Comparison of ENCODE assay signal across 8 cellular contexts in the genomic region with DNA sequence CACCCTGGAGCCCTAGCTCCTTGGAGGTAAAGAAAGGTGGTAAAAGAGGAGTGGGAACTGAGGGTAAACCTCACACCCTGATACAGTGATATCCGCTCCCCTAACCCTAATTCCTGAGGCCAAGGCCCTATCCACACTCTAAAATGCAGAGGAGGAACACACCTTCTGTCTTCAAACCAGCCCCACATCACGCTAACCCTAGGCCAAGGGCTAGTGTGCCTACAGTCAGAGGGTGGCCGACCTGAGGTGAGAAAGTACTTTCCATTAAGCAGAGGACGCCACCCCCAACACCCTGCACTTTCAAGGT. TPM values are rescaled to one million over a fixed set of nuclear protein-coding genes. Genes with fewer than 3 reads are reported as not detected.
DNase-seq lines count a peak whose midpoint lies in the region; ATAC-seq, FAIRE-seq and TF ChIP-seq lines count a peak whose summit lies in the region.

No MANE protein-coding gene starts in this region.

- dilution Hi-C loops in keratinocyte (cut with MboI; ENCODE audit: extremely low pct_ligation_motif_present, low sequenced_read_pairs) = no loop called here

- no peaks in the 10 kb centered on the region for H3K9me2 ChIP-seq in SK-N-SH

- no peaks in the 10 kb centered on the region for H3K27me3 Mint-ChIP-seq in activated T-helper 2 cell treated with anti-CD3 and anti-CD28 coated beads, Interferon-gamma antibody, Interleukin-2, Interleukin-4, amounts not matched to agents 10 μg/mL and 5 μg/mL and 100 μg/mL, durations not matched to agents 14 hours and 24 hours and 36 hours (ENCODE audit: low read depth)
- no peaks in the 10 kb centered on the region for H3K27me3 Mint-ChIP-seq in stimulated activated naive CD8-positive, alpha-beta T cell treated with anti-CD3 and anti-CD28 coated beads, Interleukin-15, amount 100 ng/mL, for 72 hours

- peaks cover 37% of the 10 kb centered on the region for H3K36me3 Mint-ChIP-seq in activated T-helper 2 cell treated with anti-CD3 and anti-CD28 coated beads, Interferon-gamma antibody, Interleukin-2, Interleukin-4, amounts not matched to agents 10 μg/mL and 5 μg/mL and 100 μg/mL, durations not matched to agents 14 hours and 24 hours and 36 hours (ENCODE audit: low read depth)

- H3K27me3 ChIP-seq in SK-N-SH (ENCODE audit: insufficient read depth) (no peaks in the 10 kb centered on the region), keratinocyte (ENCODE audit: control insufficient read depth, extremely low read depth, insufficient read depth, low read length) (no peaks in the 10 kb centered on the region)

- no peak for ATAC-seq in SK-N-SH treated with all-trans-retinoic acid at 6 μM for 48 hours
- no peak for ATAC-seq in stimulated activated naive CD8-positive, alpha-beta T cell treated with anti-CD3 and anti-CD28 coated beads, Interleukin-15, amount 100 ng/mL, for 72 hours
- no peak for ATAC-seq in GM19397 (IDR thresholded peaks at IDR 0.05; ENCODE audit: unreplicated experiment)

- H3K4me1 Mint-ChIP-seq in activated T-helper 2 cell treated with anti-CD3 and anti-CD28 coated beads, Interferon-gamma antibody, Interleukin-2, Interleukin-4, amounts not matched to agents 10 μg/mL and 5 μg/mL and 100 μg/mL, durations not matched to agents 14 hours and 24 hours and 36 hours (ENCODE audit: low read depth) = peaks cover 33% of the 10 kb centered on the region
- peaks cover 46% of the 10 kb centered on the region for H3K4me1 Mint-ChIP-seq in stimulated activated naive CD8-positive, alpha-beta T cell treated with anti-CD3 and anti-CD28 coated beads, Interleukin-15, amount 100 ng/mL, for 72 hours

- TF ChIP-seq RAD21 in SK-N-SH (IDR thresholded peaks at IDR 0.05; ENCODE audit: low read length) = no peak

- TF ChIP-seq CTCF in SK-N-SH (IDR thresholded peaks at IDR 0.05) (no peak), keratinocyte (optimal IDR thresholded peaks at IDR 0.05 in 1 of 3, IDR thresholded peaks at IDR 0.05 in 1 of 3, conservative IDR thresholded peaks at IDR 0.05 in 1 of 3; ENCODE audit: extremely low read depth in 1 of 3, insufficient read depth in 2 of 3, low read length in 3 of 3) (no peak)

- DNase-seq in SK-N-SH (no peak), keratinocyte (ENCODE audit: low read depth, low spot score) (no peak), NCI-H1930 (lab: John Stamatoyannopoulos, UW) (no peak), cortex of kidney (lab: John Stamatoyannopoulos, UW) (no peak)
- DNase-seq in activated T-helper 2 cell treated with anti-CD3 and anti-CD28 coated beads, Interferon-gamma antibody, Interleukin-2, Interleukin-4, amounts not matched to agents 10 μg/mL and 5 μg/mL and 100 μg/mL, durations not matched to agents 14 hours and 24 hours and 36 hours (ENCODE audit: low spot score) = no peak
- no peak for DNase-seq in stimulated activated naive CD8-positive, alpha-beta T cell treated with anti-CD3 and anti-CD28 coated beads, Interleukin-15, amount 100 ng/mL, for 72 hours

- POLR2A ChIA-PET in SK-N-SH (lab: Yijun Ruan, JAX) = interaction anchor here (1.6 to 2.9 kb wide), 5 partner anchors 12 to 242 kb away, joined by 5 to 18 read pairs (median 10); a partner anchor contains a TSS

- H3K4me2 ChIP-seq in SK-N-SH (peak overlapping the region; percentile 99), keratinocyte (ENCODE audit: control insufficient read depth, extremely low read depth, insufficient read depth, low read depth, low read length) (peak overlapping the region; percentile 100)

- no peaks in the 10 kb centered on the region for H3K9me3 ChIP-seq in SK-N-SH
- H3K9me3 ChIP-seq in keratinocyte (ENCODE audit: control insufficient read depth, low read depth, low read length) = no peaks in the 10 kb centered on the region

- CTCF ChIA-PET in SK-N-SH (lab: Yijun Ruan, JAX) = interaction anchor here (1.0 to 19.7 kb wide), 9 partner anchors 11 to 325 kb away, joined by 3 to 207 read pairs (median 5); a partner anchor contains a TSS

- no peaks in the 10 kb centered on the region for H3F3A ChIP-seq in SK-N-SH (replicated peaks; ENCODE audit: insufficient read depth)

- TF ChIP-seq EP300 in SK-N-SH (IDR thresholded peaks at IDR 0.05; ENCODE audit: borderline replicate concordance in 1 of 2, low read depth in 1 of 2, low read length in 1 of 2) = no peak

- H3K27ac ChIP-seq in SK-N-SH (ENCODE audit: low read depth in 2 of 2, low read length in 1 of 2) = peak overlapping the region in 1 of 2 experiments; percentile 66; a peak in 2 of 4 replicates
- peak overlapping the region; percentile 87 for H3K27ac ChIP-seq in keratinocyte (ENCODE audit: control insufficient read depth, insufficient read depth, low read length)

- WGBS in SK-N-SH (ENCODE audit: low lambda C conversion rate) = 8% methylated on average over 2 of the region's 4 CpGs

- H3K4me1 ChIP-seq in SK-N-SH (ENCODE audit: control insufficient read depth in 1 of 2, insufficient read depth in 2 of 2, low read depth in 1 of 2, low read length in 1 of 2) = peaks cover 5 to 28% of the 10 kb centered on the region in 2 experiments; a peak in 3 of 4 replicates
- H3K4me1 ChIP-seq in keratinocyte (ENCODE audit: control insufficient read depth, extremely low read depth, insufficient read depth, low read length) = peaks cover 14% of the 10 kb centered on the region

- peaks cover 56% of the 10 kb centered on the region for H3K79me2 ChIP-seq in SK-N-SH (ENCODE audit: insufficient read depth)
- peaks cover 45% of the 10 kb centered on the region for H3K79me2 ChIP-seq in keratinocyte (ENCODE audit: control insufficient read depth, insufficient read depth, low read length)

- H3K9ac ChIP-seq in SK-N-SH (peak overlapping the region; percentile 83), keratinocyte (ENCODE audit: control insufficient read depth, extremely low read depth, insufficient read depth, low read length) (peak overlapping the region; percentile 93)

- peak overlapping the region; percentile 93 to 99 for H3K4me3 ChIP-seq in SK-N-SH (ENCODE audit: low read depth in 2 of 2, low read length in 1 of 2)
- peak overlapping the region; percentile 84 to 97 (median 87) for H3K4me3 ChIP-seq in keratinocyte (ENCODE audit: control insufficient read depth in 2 of 3, extremely low read depth in 1 of 3, insufficient read depth in 2 of 3, low read depth in 1 of 3, low read length in 3 of 3)

- peak overlapping the region; percentile 91 for H2AFZ ChIP-seq in SK-N-SH (ENCODE audit: low read depth)
- peak overlapping the region; percentile 98 for H2AFZ ChIP-seq in keratinocyte (ENCODE audit: control insufficient read depth, low read length)

- no peaks in the 10 kb centered on the region for H3K9me3 Mint-ChIP-seq in activated T-helper 2 cell treated with anti-CD3 and anti-CD28 coated beads, Interferon-gamma antibody, Interleukin-2, Interleukin-4, amounts not matched to agents 10 μg/mL and 5 μg/mL and 100 μg/mL, durations not matched to agents 14 hours and 24 hours and 36 hours
- no peaks in the 10 kb centered on the region for H3K9me3 Mint-ChIP-seq in stimulated activated naive CD8-positive, alpha-beta T cell treated with anti-CD3 and anti-CD28 coated beads, Interleukin-15, amount 100 ng/mL, for 72 hours

- H4K20me1 ChIP-seq in SK-N-SH (ENCODE audit: insufficient read depth) = peaks cover 13% of the 10 kb centered on the region
- peaks cover 4% of the 10 kb centered on the region for H4K20me1 ChIP-seq in keratinocyte (ENCODE audit: control insufficient read depth, extremely low read depth, insufficient read depth, low read length)

- H3K9me1 ChIP-seq in keratinocyte (ENCODE audit: control insufficient read depth, extremely low read depth, insufficient read depth, low read length) = no peaks in the 10 kb centered on the region

- H3K36me3 ChIP-seq in SK-N-SH (replicated peaks in 1 of 2; ENCODE audit: control insufficient read depth in 1 of 2, insufficient read depth in 2 of 2, low read length in 1 of 2) = peaks cover 19 to 31% of the 10 kb centered on the region in 2 experiments
- H3K36me3 ChIP-seq in keratinocyte (ENCODE audit: control insufficient read depth in 2 of 2, extremely low read depth in 1 of 2, insufficient read depth in 2 of 2, low read length in 2 of 2) = peaks cover 4 to 9% of the 10 kb centered on the region in 2 experiments

- no peak for FAIRE-seq in keratinocyte (lab: Jason Lieb, UNC)

- intact Hi-C loops in activated T-helper 2 cell treated with anti-CD3 and anti-CD28 coated beads, Interferon-gamma antibody, Interleukin-2, Interleukin-4, amounts not matched to agents 10 μg/mL and 5 μg/mL and 100 μg/mL, durations not matched to agents 14 hours and 24 hours and 36 hours (cut with micrococcal nuclease) = loop anchor here (1.0 kb wide), 3 partner anchors 15 to 44 kb away; a partner anchor contains a TSS

- peak overlapping the region; percentile 67 for H3K27ac Mint-ChIP-seq in activated T-helper 2 cell treated with anti-CD3 and anti-CD28 coated beads, Interferon-gamma antibody, Interleukin-2, Interleukin-4, amounts not matched to agents 10 μg/mL and 5 μg/mL and 100 μg/mL, durations not matched to agents 14 hours and 24 hours and 36 hours
- peak overlapping the region; percentile 78 to 92 for H3K27ac Mint-ChIP-seq in stimulated activated naive CD8-positive, alpha-beta T cell treated with anti-CD3 and anti-CD28 coated beads, Interleukin-15, amount 100 ng/mL, for 72 hours

- H3K4me3 Mint-ChIP-seq in activated T-helper 2 cell treated with anti-CD3 and anti-CD28 coated beads, Interferon-gamma antibody, Interleukin-2, Interleukin-4, amounts not matched to agents 10 μg/mL and 5 μg/mL and 100 μg/mL, durations not matched to agents 14 hours and 24 hours and 36 hours (ENCODE audit: low read depth) = peak overlapping the region; percentile 88
- peak overlapping the region; percentile 97 to 100 for H3K4me3 Mint-ChIP-seq in stimulated activated naive CD8-positive, alpha-beta T cell treated with anti-CD3 and anti-CD28 coated beads, Interleukin-15, amount 100 ng/mL, for 72 hours

RNA-seq across cellular contexts. Expression of a gene that starts 0.6 kb away (rescaled TPM):
- polyA plus RNA-seq in SK-N-SH (2012; rRNA removed) = 104 and 115 TPM in 2 replicates
- 74.7 and 86.2 TPM in 2 replicates for polyA plus RNA-seq in SK-N-SH (2012; cell fraction: cytosol; rRNA removed)
- 171 and 231 TPM in 2 replicates for polyA plus RNA-seq in SK-N-SH (2012; cell fraction: nucleus; rRNA removed)
- total RNA-seq in activated T-helper 2 cell treated with anti-CD3 and anti-CD28 coated beads, Interferon-gamma antibody, Interleukin-2, Interleukin-4, amounts not matched to agents 10 μg/mL and 5 μg/mL and 100 μg/mL, durations not matched to agents 14 hours and 24 hours and 36 hours = 92.4 and 95.2 TPM in 2 replicates
- 93.6 to 97.4 TPM (median 96.0 TPM) in 3 replicates for polyA plus RNA-seq in keratinocyte
- polyA plus RNA-seq in keratinocyte (2011; ENCODE audit: low read depth) = 55.2 TPM
- polyA plus RNA-seq in keratinocyte (2011; cell fraction: cytosol; rRNA removed) = 86.5 and 89.9 TPM in 2 replicates
- polyA plus RNA-seq in keratinocyte (2011; cell fraction: nucleus; rRNA removed) = 136 and 143 TPM in 2 replicates
- 54.2 and 57.6 TPM in 2 replicates for polyA plus RNA-seq in keratinocyte (2012; ENCODE audit: low replicate concordance)
- polyA minus RNA-seq in keratinocyte = 86.2 to 94.1 TPM (median 89.9 TPM) in 3 replicates
- polyA minus RNA-seq in keratinocyte (2011; cell fraction: cytosol; rRNA and poly(A)+ RNA removed) = 50.8 TPM
- 24.4 and 41.6 TPM in 2 replicates for polyA minus RNA-seq in keratinocyte (2011; cell fraction: nucleus; rRNA and poly(A)+ RNA removed)

RNA-seq across cellular contexts. Expression of a gene that starts 0.7 kb away (rescaled TPM):
- polyA plus RNA-seq in SK-N-SH (2012; rRNA removed) = 15.6 and 16.1 TPM in 2 replicates
- polyA plus RNA-seq in SK-N-SH (2012; cell fraction: cytosol; rRNA removed) = 8.0 and 12.2 TPM in 2 replicates
- 46.7 and 59.2 TPM in 2 replicates for polyA plus RNA-seq in SK-N-SH (2012; cell fraction: nucleus; rRNA removed)
- 15.9 and 16.1 TPM in 2 replicates for total RNA-seq in activated T-helper 2 cell treated with anti-CD3 and anti-CD28 coated beads, Interferon-gamma antibody, Interleukin-2, Interleukin-4, amounts not matched to agents 10 μg/mL and 5 μg/mL and 100 μg/mL, durations not matched to agents 14 hours and 24 hours and 36 hours
- polyA plus RNA-seq in keratinocyte = 8.9 to 11.1 TPM (median 10.2 TPM) in 3 replicates
- 3.4 TPM for polyA plus RNA-seq in keratinocyte (2011; ENCODE audit: low read depth)
- 5.1 and 8.9 TPM in 2 replicates for polyA plus RNA-seq in keratinocyte (2011; cell fraction: cytosol; rRNA removed)
- 19.4 and 22.7 TPM in 2 replicates for polyA plus RNA-seq in keratinocyte (2011; cell fraction: nucleus; rRNA removed)
- 4.5 and 8.1 TPM in 2 replicates for polyA plus RNA-seq in keratinocyte (2012; ENCODE audit: low replicate concordance)
- 4.7 to 16.0 TPM (median 5.3 TPM) in 3 replicates for polyA minus RNA-seq in keratinocyte
- polyA minus RNA-seq in keratinocyte (2011; cell fraction: cytosol; rRNA and poly(A)+ RNA removed) = 9.2 TPM
- 7.0 and 7.4 TPM in 2 replicates for polyA minus RNA-seq in keratinocyte (2011; cell fraction: nucleus; rRNA and poly(A)+ RNA removed)

RNA-seq across cellular contexts. Expression of a gene that starts 15.2 kb away (rescaled TPM):
- polyA plus RNA-seq in SK-N-SH (2012; rRNA removed) (49.2 and 58.3 TPM in 2 replicates), keratinocyte (9.7 to 17.1 TPM (median 13.5 TPM) in 3 replicates)
- 8.9 and 12.7 TPM in 2 replicates for polyA plus RNA-seq in SK-N-SH (2012; cell fraction: cytosol; rRNA removed)
- 382 and 466 TPM in 2 replicates for polyA plus RNA-seq in SK-N-SH (2012; cell fraction: nucleus; rRNA removed)
- total RNA-seq in activated T-helper 2 cell treated with anti-CD3 and anti-CD28 coated beads, Interferon-gamma antibody, Interleukin-2, Interleukin-4, amounts not matched to agents 10 μg/mL and 5 μg/mL and 100 μg/mL, durations not matched to agents 14 hours and 24 hours and 36 hours = 37.4 and 42.8 TPM in 2 replicates
- 44.0 TPM for polyA plus RNA-seq in keratinocyte (2011; ENCODE audit: low read depth)
- 3.7 and 6.5 TPM in 2 replicates for polyA plus RNA-seq in keratinocyte (2011; cell fraction: cytosol; rRNA removed)
- 66.6 and 68.3 TPM in 2 replicates for polyA plus RNA-seq in keratinocyte (2011; cell fraction: nucleus; rRNA removed)
- polyA plus RNA-seq in keratinocyte (2012; ENCODE audit: low replicate concordance) = 8.1 and 44.0 TPM in 2 replicates
- 8.9 to 10.0 TPM (median 9.6 TPM) in 3 replicates for polyA minus RNA-seq in keratinocyte
- 8.6 TPM for polyA minus RNA-seq in keratinocyte (2011; cell fraction: cytosol; rRNA and poly(A)+ RNA removed)
- 14.1 and 23.7 TPM in 2 replicates for polyA minus RNA-seq in keratinocyte (2011; cell fraction: nucleus; rRNA and poly(A)+ RNA removed)

RNA-seq across cellular contexts. Expression of a gene that starts 17.3 kb away (rescaled TPM):
- 28.2 and 30.4 TPM in 2 replicates for polyA plus RNA-seq in SK-N-SH (2012; rRNA removed)
- polyA plus RNA-seq in SK-N-SH (2012; cell fraction: cytosol; rRNA removed) = 20.6 and 29.6 TPM in 2 replicates
- 75.5 and 79.2 TPM in 2 replicates for polyA plus RNA-seq in SK-N-SH (2012; cell fraction: nucleus; rRNA removed)
- total RNA-seq in activated T-helper 2 cell treated with anti-CD3 and anti-CD28 coated beads, Interferon-gamma antibody, Interleukin-2, Interleukin-4, amounts not matched to agents 10 μg/mL and 5 μg/mL and 100 μg/mL, durations not matched to agents 14 hours and 24 hours and 36 hours = 228 and 234 TPM in 2 replicates
- polyA plus RNA-seq in keratinocyte = 64.7 to 130 TPM (median 72.0 TPM) in 3 replicates
- 91.7 TPM for polyA plus RNA-seq in keratinocyte (2011; ENCODE audit: low read depth)
- polyA plus RNA-seq in keratinocyte (2011; cell fraction: cytosol; rRNA removed) = 67.7 and 75.4 TPM in 2 replicates
- polyA plus RNA-seq in keratinocyte (2011; cell fraction: nucleus; rRNA removed) = 293 and 301 TPM in 2 replicates
- 95.0 and 130 TPM in 2 replicates for polyA plus RNA-seq in keratinocyte (2012; ENCODE audit: low replicate concordance)
- polyA minus RNA-seq in keratinocyte = 205 to 374 TPM (median 259 TPM) in 3 replicates
- 93.6 TPM for polyA minus RNA-seq in keratinocyte (2011; cell fraction: cytosol; rRNA and poly(A)+ RNA removed)
- polyA minus RNA-seq in keratinocyte (2011; cell fraction: nucleus; rRNA and poly(A)+ RNA removed) = 223 and 351 TPM in 2 replicates

RNA-seq across cellular contexts. Expression of a gene that starts 46.0 kb away (rescaled TPM):
- polyA plus RNA-seq in SK-N-SH (2012; rRNA removed) (5.5 and 6.5 TPM in 2 replicates), keratinocyte (1.3 to 2.4 TPM (median 1.3 TPM) in 3 replicates)
- polyA plus RNA-seq in SK-N-SH (2012; cell fraction: cytosol; rRNA removed) = 2.8 and 4.6 TPM in 2 replicates
- polyA plus RNA-seq in SK-N-SH (2012; cell fraction: nucleus; rRNA removed) = 31.5 and 41.8 TPM in 2 replicates
- total RNA-seq in activated T-helper 2 cell treated with anti-CD3 and anti-CD28 coated beads, Interferon-gamma antibody, Interleukin-2, Interleukin-4, amounts not matched to agents 10 μg/mL and 5 μg/mL and 100 μg/mL, durations not matched to agents 14 hours and 24 hours and 36 hours = 9.9 and 10.5 TPM in 2 replicates
- polyA plus RNA-seq in keratinocyte (2011; ENCODE audit: low read depth) = 0.52 TPM
- polyA plus RNA-seq in keratinocyte (2011; cell fraction: cytosol; rRNA removed) = 1.3 and 1.5 TPM in 2 replicates
- polyA plus RNA-seq in keratinocyte (2011; cell fraction: nucleus; rRNA removed) = 5.5 and 6.3 TPM in 2 replicates
- 1.2 and 3.9 TPM in 2 replicates for polyA plus RNA-seq in keratinocyte (2012; ENCODE audit: low replicate concordance)
- polyA minus RNA-seq in keratinocyte = 2.4 to 7.6 TPM (median 2.5 TPM) in 3 replicates
- 4.6 TPM for polyA minus RNA-seq in keratinocyte (2011; cell fraction: cytosol; rRNA and poly(A)+ RNA removed)
- polyA minus RNA-seq in keratinocyte (2011; cell fraction: nucleus; rRNA and poly(A)+ RNA removed) = 2.7 and 3.3 TPM in 2 replicates
